Comparison of ENCODE assay signal across 19 cellular contexts in genomic region chr7:2500701-2501100, GRCh38. TPM values are rescaled to one million over a fixed set of nuclear protein-coding genes. Genes with fewer than 3 reads are reported as not detected.
A peak's percentile ranks its signal among the peaks of the same experiment; 100 is the strongest.
DNase-seq lines count a peak whose midpoint lies in the region; ATAC-seq and TF ChIP-seq lines count a peak whose summit lies in the region.
"Had no signal": no experiment of that assay in that cellular context is flagged by ENCODE, and none has a peak within 500 bp of the region (broad histone marks: within the 10 kb centered on the region; RNA-seq: fewer than 3 reads in every experiment).

No MANE protein-coding gene starts in this region.

- H3K4me3 Mint-ChIP-seq in neural progenitor cell: peak overlapping the region; percentile 77
- H3K4me3 Mint-ChIP-seq: CD8-positive, alpha-beta T cell had no signal

- peak overlapping the region; percentile 99 for H3K27ac Mint-ChIP-seq in neural progenitor cell
- H3K27ac Mint-ChIP-seq: CD8-positive, alpha-beta T cell had no signal

- no peaks in the 10 kb centered on the region for H3K9me3 Mint-ChIP-seq in neural progenitor cell
- H3K9me3 Mint-ChIP-seq: CD8-positive, alpha-beta T cell had no signal

- 0 out of 22 replicates have a peak, but pooled peaks cover 0 to 3% (median 0%) of the 10 kb centered on the region in 11 experiments for H4K20me1 ChIP-seq in BLaER1 treated with 17β-estradiol and CSF1 and Interleukin-3, amounts not matched to agents 10 nM and 100 nM
- H4K20me1 ChIP-seq in neural progenitor cell (ENCODE audit: low read depth): no peaks in the 10 kb centered on the region

- peaks cover 0 to 38% (median 0%) of the 10 kb centered on the region in 11 experiments; a peak in 4 of 22 replicates for H3K27me3 ChIP-seq in BLaER1 treated with 17β-estradiol and CSF1 and Interleukin-3, amounts not matched to agents 10 nM and 100 nM
- no peaks in the 10 kb centered on the region for H3K27me3 ChIP-seq in NT2/D1 (ENCODE audit: insufficient read depth, insufficient read length)
- H3K27me3 ChIP-seq in ectodermal cell (ENCODE audit: control insufficient read depth, insufficient read depth, low read length, poor library complexity, severe bottlenecking): no peaks in the 10 kb centered on the region
- H3K27me3 ChIP-seq in neural progenitor cell: no peaks in the 10 kb centered on the region
- H3K27me3 ChIP-seq: SJCRH30 had no signal

- no peaks in the 10 kb centered on the region for H3K36me3 ChIP-seq in BLaER1 treated with 17β-estradiol and CSF1 and Interleukin-3, amounts not matched to agents 10 nM and 100 nM
- H3K36me3 ChIP-seq in NT2/D1 (ENCODE audit: insufficient read depth, insufficient read length, low read length) (no peaks in the 10 kb centered on the region), ectodermal cell (ENCODE audit: control insufficient read depth, insufficient read depth, low read length) (no peaks in the 10 kb centered on the region), neural progenitor cell (no peaks in the 10 kb centered on the region)
- H3K36me3 ChIP-seq: SJCRH30 had no signal

- peaks cover 64% of the 10 kb centered on the region for H3K4me1 Mint-ChIP-seq in neural progenitor cell

- H3K27ac ChIP-seq in BLaER1 treated with 17β-estradiol and CSF1 and Interleukin-3, amounts not matched to agents 10 nM and 100 nM: peak overlapping the region in 7 of 11 experiments; percentile 1 to 42 (median 30); a peak in 8 of 22 replicates
- H3K27ac ChIP-seq in ectodermal cell (ENCODE audit: insufficient read depth, low read depth, low read length, poor library complexity, severe bottlenecking) (peak overlapping the region; percentile 80), neural progenitor cell (peak overlapping the region; percentile 92)
- H3K27ac ChIP-seq: A549, KMS-11, PC-9, SJCRH30 had no signal

- peaks cover 54% of the 10 kb centered on the region for H3F3A ChIP-seq in neural progenitor cell (ENCODE audit: low read depth)

- peak overlapping the region in 9 of 11 experiments; percentile 18 to 98 (median 88); a peak in 18 of 22 replicates for H3K4me2 ChIP-seq in BLaER1 treated with 17β-estradiol and CSF1 and Interleukin-3, amounts not matched to agents 10 nM and 100 nM
- H3K4me2 ChIP-seq in neural progenitor cell: peak overlapping the region; percentile 56
- H3K4me2 ChIP-seq: A549, KMS-11, PC-9 had no signal

- H3K79me2 ChIP-seq in neural progenitor cell (ENCODE audit: low read depth): no peaks in the 10 kb centered on the region

- peaks cover 28 to 97% (median 90%) of the 10 kb centered on the region in 10 experiments for H3K4me1 ChIP-seq in BLaER1 treated with 17β-estradiol and CSF1 and Interleukin-3, amounts not matched to agents 10 nM and 100 nM
- H3K4me1 ChIP-seq in NT2/D1 (ENCODE audit: insufficient read depth, insufficient read length): peaks cover 40% of the 10 kb centered on the region
- peaks cover 52% of the 10 kb centered on the region for H3K4me1 ChIP-seq in ectodermal cell (ENCODE audit: control insufficient read depth, insufficient read depth, low read length)
- H3K4me1 ChIP-seq in neural progenitor cell: peaks cover 57% of the 10 kb centered on the region
- H3K4me1 ChIP-seq: A549 had no signal

- H3K4me3 ChIP-seq in BLaER1 treated with 17β-estradiol and CSF1 and Interleukin-3, amounts not matched to agents 10 nM and 100 nM: no peak overlapping the region
- H3K4me3 ChIP-seq in NT2/D1 (ENCODE audit: insufficient read length, low read depth): no peak overlapping the region
- no peak overlapping the region for H3K4me3 ChIP-seq in ectodermal cell (ENCODE audit: insufficient read depth, low read depth, low read length)
- no peak overlapping the region for H3K4me3 ChIP-seq in neural progenitor cell
- H3K4me3 ChIP-seq: A549, PC-9, SJCRH30 had no signal

- no peak for TF ChIP-seq CTCF in neural progenitor cell (IDR thresholded peaks at IDR 0.05)

- DNase-seq in NT2/D1 (ENCODE audit: low read depth, low spot score) (no peak), neural progenitor cell (ENCODE audit: low spot score) (no peak), middle frontal gyrus (ENCODE audit: extremely low spot score, low spot score) (no peak), iPS-NIHi7 (ENCODE audit: extremely low spot score) (no peak), globus pallidus (ENCODE audit: low spot score) (no peak)
- DNase-seq: CD8-positive, alpha-beta T cell; NCI-H1417; NCI-H187 treated with DMSO at 0.1 percent for 48 hours; NCI-H345; NCI-H524 treated with DMSO at 0.1 percent for 48 hours; PC-9; SJCRH30 had no signal

- no peaks in the 10 kb centered on the region for H3K9me3 ChIP-seq in BLaER1 treated with 17β-estradiol and CSF1 and Interleukin-3, amounts not matched to agents 10 nM and 100 nM (replicated peaks in 1 of 11)
- H3K9me3 ChIP-seq in NT2/D1 (ENCODE audit: insufficient read depth, low read length): no peaks in the 10 kb centered on the region
- H3K9me3 ChIP-seq in ectodermal cell (ENCODE audit: control insufficient read depth, low read length): no peaks in the 10 kb centered on the region
- H3K9me3 ChIP-seq in neural progenitor cell (ENCODE audit: low read depth): no peaks in the 10 kb centered on the region
- H3K9me3 ChIP-seq: A549, SJCRH30 had no signal

- 85 to 88% methylated on average over 12 of the region's 12 CpGs for WGBS in ectodermal cell, 2 experiments

- no peak overlapping the region for H2AFZ ChIP-seq in neural progenitor cell (replicated peaks)
- H2AFZ ChIP-seq: PC-9 had no signal

- no peaks in the 10 kb centered on the region for H3K36me3 Mint-ChIP-seq in neural progenitor cell
- H3K36me3 Mint-ChIP-seq: CD8-positive, alpha-beta T cell had no signal

- H3K27me3 Mint-ChIP-seq in neural progenitor cell (ENCODE audit: insufficient read depth, low read depth): peaks cover 26% of the 10 kb centered on the region

- peak overlapping the region in 2 of 11 experiments; percentile 33 to 35; a peak in 4 of 22 replicates for H3K9ac ChIP-seq in BLaER1 treated with 17β-estradiol and CSF1 and Interleukin-3, amounts not matched to agents 10 nM and 100 nM
- H3K9ac ChIP-seq in NT2/D1 (ENCODE audit: insufficient read length, low read depth): peak overlapping the region; percentile 46
- no peak overlapping the region for H3K9ac ChIP-seq in neural progenitor cell
- H3K9ac ChIP-seq: KMS-11 had no signal

- ATAC-seq in HG03469 (IDR thresholded peaks at IDR 0.05; ENCODE audit: unreplicated experiment): no peak
- ATAC-seq: A549; CD8-positive, alpha-beta T cell had no signal

RNA-seq across cellular contexts. Expression of gene LFNG, which starts 18.9 kb away (rescaled TPM):
- 93.3 TPM for polyA plus RNA-seq in ectodermal cell (2013, experiment 1 of 4)
- polyA plus RNA-seq in ectodermal cell (2013, experiment 2 of 4): 173 TPM
- 110 TPM for polyA plus RNA-seq in ectodermal cell (2013, experiment 3 of 4)
- polyA plus RNA-seq in ectodermal cell (2013, experiment 4 of 4): 138 TPM
- 58.0 and 177 TPM in 2 replicates for total RNA-seq in neural progenitor cell (ENCODE audit: low replicate concordance)

RNA-seq across cellular contexts. Expression of gene GRIFIN, which starts 24.5 kb away (rescaled TPM):
- not detected for polyA plus RNA-seq in ectodermal cell (2013, experiment 1 of 4)
- polyA plus RNA-seq in ectodermal cell (2013, experiment 2 of 4): not detected
- not detected for polyA plus RNA-seq in ectodermal cell (2013, experiment 3 of 4)
- polyA plus RNA-seq in ectodermal cell (2013, experiment 4 of 4): not detected
- not detected in 2 replicates for total RNA-seq in neural progenitor cell (ENCODE audit: low replicate concordance)
- total RNA-seq: CD8-positive, alpha-beta T cell; H4; PC-9; SJCRH30 had no signal
- polyA plus RNA-seq: A549, BJ had no signal

RNA-seq across cellular contexts. Expression of gene BRAT1, which starts 54.6 kb away (rescaled TPM):
- 50.2 TPM for polyA plus RNA-seq in ectodermal cell (2013, experiment 1 of 4)
- polyA plus RNA-seq in ectodermal cell (2013, experiment 2 of 4): 46.1 TPM
- 44.3 TPM for polyA plus RNA-seq in ectodermal cell (2013, experiment 3 of 4)
- 47.9 TPM for polyA plus RNA-seq in ectodermal cell (2013, experiment 4 of 4)
- total RNA-seq in neural progenitor cell (ENCODE audit: low replicate concordance): 9.3 and 52.2 TPM in 2 replicates

RNA-seq across cellular contexts. Expression of gene IQCE, which starts 58.1 kb away (rescaled TPM):
- polyA plus RNA-seq in ectodermal cell (2013, experiment 1 of 4): 17.6 TPM
- 18.1 TPM for polyA plus RNA-seq in ectodermal cell (2013, experiment 2 of 4)
- polyA plus RNA-seq in ectodermal cell (2013, experiment 3 of 4): 15.0 TPM
- 17.7 TPM for polyA plus RNA-seq in ectodermal cell (2013, experiment 4 of 4)
- 4.6 and 10.1 TPM in 2 replicates for total RNA-seq in neural progenitor cell (ENCODE audit: low replicate concordance)

Comparison
In these comparisons a context has a peak if more than half of its experiments do, and no peak if none do; other contexts are left out.
1. H3K27ac ChIP-seq: peak in every context shown above with its lines; median percentile 92 in neural progenitor cell; 80 in ectodermal cell; 30 in BLaER1 treated with 17β-estradiol and CSF1 and Interleukin-3, amounts not matched to agents 10 nM and 100 nM.